In the genomic region with DNA sequence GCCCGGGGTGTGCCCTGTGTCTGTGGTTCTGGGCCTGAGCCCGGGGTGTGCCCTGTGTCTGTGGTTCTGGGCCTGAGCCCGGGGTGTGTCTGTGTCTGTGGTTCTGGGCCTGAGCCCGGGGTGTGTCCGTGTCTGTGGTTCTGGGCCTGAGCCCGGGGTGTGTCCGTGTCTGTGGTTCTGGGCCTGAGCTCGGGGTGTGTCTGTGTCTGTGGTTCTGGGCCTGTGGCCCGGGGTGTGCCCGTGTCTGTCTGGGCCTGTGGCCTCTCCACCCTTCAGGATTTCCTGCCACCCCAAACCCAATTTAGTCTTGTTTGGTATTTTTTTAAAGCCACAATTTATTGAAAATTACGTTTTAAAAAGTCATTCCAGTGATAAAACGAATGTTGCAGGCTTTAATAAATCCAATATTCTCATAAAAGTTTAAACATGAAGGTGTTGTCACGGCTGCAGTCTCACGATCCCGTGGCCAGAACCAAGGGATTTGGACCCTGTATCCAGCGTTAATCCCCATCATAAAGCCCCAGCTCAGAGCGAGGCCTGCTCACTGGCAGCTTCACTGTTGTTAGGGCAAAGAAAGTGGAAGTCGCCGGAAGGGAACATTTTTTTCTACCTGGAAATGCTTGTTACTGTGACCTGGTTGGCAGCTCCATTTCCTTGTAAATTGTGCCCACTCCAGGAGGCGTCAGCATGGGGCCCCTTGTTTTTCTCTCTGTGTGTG, we compare ENCODE assay signal across 9 cellular contexts.
DNase-seq lines count a peak whose midpoint lies in the region; ATAC-seq and TF ChIP-seq lines count a peak whose summit lies in the region.
"Had no signal": no experiment of that assay in that cellular context is flagged by ENCODE, and none has a peak within 500 bp of the region (broad histone marks: within the 10 kb centered on the region; RNA-seq: fewer than 3 reads in every experiment).

No MANE protein-coding gene starts in this region.

- no peaks in the 10 kb centered on the region for H3K27me3 Mint-ChIP-seq in activated T-helper 17 cell treated with anti-CD3 and anti-CD28 coated beads, Interleukin-2, amount 50 U/mL, for 72 hours

- DNase-seq in fibroblast of villous mesenchyme (ENCODE audit: low read depth) (peak; percentile 40), sciatic nerve (ENCODE audit: low spot score) (peak; percentile 31), ecto neural progenitor cell (ENCODE audit: low spot score) (no peak)
- DNase-seq: DMS79 treated with DMSO at 0.1 percent for 48 hours, right cardiac atrium had no signal

- H3K27me3 ChIP-seq in HUES64 (ENCODE audit: insufficient read depth, low read length), result no peaks in the 10 kb centered on the region

- no peak for TF ChIP-seq CTCF in fibroblast of villous mesenchyme (IDR thresholded peaks at IDR 0.05; ENCODE audit: insufficient read depth, low read depth, low read length)

- H3K27ac Mint-ChIP-seq in activated T-helper 17 cell treated with anti-CD3 and anti-CD28 coated beads, Interleukin-2, amount 50 U/mL, for 72 hours, result peak overlapping the region; percentile 94

- H3K27ac ChIP-seq in HUES64 (ENCODE audit: low read depth, low read length), result peak overlapping the region; percentile 82; the same call in 1 of the 2 replicates

- no peak for ATAC-seq in activated T-helper 17 cell treated with anti-CD3 and anti-CD28 coated beads, Interleukin-2, amount 50 U/mL, for 72 hours (replicated peaks)
- ATAC-seq in sciatic nerve, result no peak
- ATAC-seq in HG03565 (IDR thresholded peaks at IDR 0.05; ENCODE audit: unreplicated experiment), result no peak
- no peak for ATAC-seq in GM21423 (IDR thresholded peaks at IDR 0.05; ENCODE audit: unreplicated experiment)

- peaks cover 29% of the 10 kb centered on the region for H3K36me3 ChIP-seq in HUES64 (ENCODE audit: insufficient read depth, low read length)

- 64% methylated on average over 14 of the region's 20 CpGs for WGBS in HUES64

- H3K4me3 ChIP-seq in HUES64 (ENCODE audit: low read length) (no peak overlapping the region), fibroblast of villous mesenchyme (ENCODE audit: low read depth, low read length) (no peak overlapping the region)

- peak overlapping the region; percentile 61 for H3K4me3 Mint-ChIP-seq in activated T-helper 17 cell treated with anti-CD3 and anti-CD28 coated beads, Interleukin-2, amount 50 U/mL, for 72 hours

- H3K36me3 Mint-ChIP-seq in activated T-helper 17 cell treated with anti-CD3 and anti-CD28 coated beads, Interleukin-2, amount 50 U/mL, for 72 hours (ENCODE audit: low read depth), result peaks cover 78% of the 10 kb centered on the region

- no peak overlapping the region for H3K9ac ChIP-seq in HUES64 (ENCODE audit: low read depth, low read length)

- intact Hi-C loops in sciatic nerve (cut with DNase I), result no loop called here

- H3K9me3 ChIP-seq in HUES64 (ENCODE audit: insufficient read depth, low read depth, low read length), result no peaks in the 10 kb centered on the region

- peaks cover 31% of the 10 kb centered on the region for H3K4me1 Mint-ChIP-seq in activated T-helper 17 cell treated with anti-CD3 and anti-CD28 coated beads, Interleukin-2, amount 50 U/mL, for 72 hours

- H3K4me1 ChIP-seq in HUES64 (ENCODE audit: insufficient read depth, low read length), result peaks cover 10% of the 10 kb centered on the region

- H3K9me3 Mint-ChIP-seq in activated T-helper 17 cell treated with anti-CD3 and anti-CD28 coated beads, Interleukin-2, amount 50 U/mL, for 72 hours, result peaks cover 5% of the 10 kb centered on the region
